4 cellular contexts compared by ENCODE assay signal in the genomic region with DNA sequence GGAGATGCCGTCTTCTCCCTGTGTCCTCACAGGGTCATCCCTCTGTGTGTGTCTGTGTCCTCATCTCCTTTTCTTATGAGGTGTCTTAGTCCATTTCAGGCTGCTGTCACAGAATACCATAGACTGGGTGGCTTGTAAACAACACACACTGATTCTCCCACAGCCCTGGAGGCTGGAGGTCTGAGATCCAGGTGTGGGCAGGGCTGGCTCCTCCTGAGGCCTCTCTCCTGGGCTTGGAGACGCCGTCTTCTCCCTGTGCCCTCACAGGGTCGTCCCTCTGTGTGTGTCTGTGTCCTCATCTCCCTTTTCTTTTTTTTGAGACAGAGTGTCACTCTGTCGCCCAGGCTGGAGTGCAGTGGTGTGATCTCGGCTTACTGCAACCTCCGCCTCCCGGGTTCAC.
A peak's percentile ranks its signal among the peaks of the same experiment; 100 is the strongest.
DNase-seq lines count a peak whose midpoint lies in the region; FAIRE-seq and TF ChIP-seq lines count a peak whose summit lies in the region.
"Not testable (repeated sequence)": the region's sequence is repeated elsewhere in the genome, so short reads cannot be mapped to it uniquely, and the experiment has no call there.

No MANE protein-coding gene starts in this region.

- not testable (repeated sequence) for TF ChIP-seq POLR2A in sigmoid colon (IDR thresholded peaks at IDR 0.05)

- not testable (repeated sequence) for H3K27ac ChIP-seq in endodermal cell (ENCODE audit: low read depth, low read length); sigmoid colon

- not testable (repeated sequence) for TF ChIP-seq CTCF in bronchial epithelial cell (IDR thresholded peaks at IDR 0.05; ENCODE audit: insufficient read depth, low read length, severe bottlenecking); endodermal cell (conservative IDR thresholded peaks at IDR 0.05); sigmoid colon (IDR thresholded peaks at IDR 0.05)

- H3K4me3 ChIP-seq in bronchial epithelial cell (ENCODE audit: low read depth, low read length); endodermal cell (ENCODE audit: low read length); sigmoid colon: not testable (repeated sequence)

- not testable (repeated sequence) for H3K9ac ChIP-seq in endodermal cell (ENCODE audit: extremely low read depth, low read length, poor library complexity, severe bottlenecking)

- not testable (repeated sequence) for DNase-seq in bronchial epithelial cell (ENCODE audit: low read depth)
- peak; percentile 30 for DNase-seq in endodermal cell
- peak; percentile 11 for DNase-seq in mesenteric fat pad (ENCODE audit: low spot score)
- DNase-seq in sigmoid colon: peak; percentile 9

- H3K4me3 Mint-ChIP-seq in endodermal cell: not testable (repeated sequence)

- not testable (repeated sequence) for H3K36me3 Mint-ChIP-seq in endodermal cell (ENCODE audit: low read depth)

- TF ChIP-seq EP300 in sigmoid colon (IDR thresholded peaks at IDR 0.05): not testable (repeated sequence)

- H3K27me3 ChIP-seq in bronchial epithelial cell (ENCODE audit: control insufficient read depth, insufficient read depth, low read length); endodermal cell (ENCODE audit: control insufficient read depth, insufficient read depth, low read length, poor library complexity, severe bottlenecking): not testable (repeated sequence)
- H3K27me3 ChIP-seq in sigmoid colon: peaks cover 0 to 14% (median 10%) of the 10 kb centered on the region in 3 donors

- not testable (repeated sequence) for H3K27ac Mint-ChIP-seq in endodermal cell

- H3K27me3 Mint-ChIP-seq in endodermal cell (ENCODE audit: insufficient read depth): not testable (repeated sequence)

- H3K4me1 ChIP-seq in endodermal cell (ENCODE audit: control insufficient read depth, insufficient read depth, low read length); sigmoid colon: not testable (repeated sequence)

- not testable (repeated sequence) for H3K9me3 Mint-ChIP-seq in endodermal cell

- peak; percentile 32 for FAIRE-seq in bronchial epithelial cell (lab: Jason Lieb, UNC)

- not testable (repeated sequence) for H3K9me3 ChIP-seq in endodermal cell (ENCODE audit: control insufficient read depth, low read length); sigmoid colon

- not testable (repeated sequence) for H3K36me3 ChIP-seq in bronchial epithelial cell (ENCODE audit: control insufficient read depth, insufficient read depth, low read length); endodermal cell (ENCODE audit: control insufficient read depth, insufficient read depth, low read length); sigmoid colon

- intact Hi-C loops in sigmoid colon (cut with DNase I): not testable (repeated sequence)

- H3K4me1 Mint-ChIP-seq in endodermal cell: peaks cover 11% of the 10 kb centered on the region

- 87 to 100% methylated on average over 2 to 8 of the region's 8 CpGs for WGBS in endodermal cell (ENCODE audit: insufficient coverage in 1 of 2, insufficient read length in 1 of 2), 2 experiments
- 79 to 89% methylated on average over 8 of the region's 8 CpGs for WGBS in sigmoid colon, 2 donors
